In the genomic region with DNA sequence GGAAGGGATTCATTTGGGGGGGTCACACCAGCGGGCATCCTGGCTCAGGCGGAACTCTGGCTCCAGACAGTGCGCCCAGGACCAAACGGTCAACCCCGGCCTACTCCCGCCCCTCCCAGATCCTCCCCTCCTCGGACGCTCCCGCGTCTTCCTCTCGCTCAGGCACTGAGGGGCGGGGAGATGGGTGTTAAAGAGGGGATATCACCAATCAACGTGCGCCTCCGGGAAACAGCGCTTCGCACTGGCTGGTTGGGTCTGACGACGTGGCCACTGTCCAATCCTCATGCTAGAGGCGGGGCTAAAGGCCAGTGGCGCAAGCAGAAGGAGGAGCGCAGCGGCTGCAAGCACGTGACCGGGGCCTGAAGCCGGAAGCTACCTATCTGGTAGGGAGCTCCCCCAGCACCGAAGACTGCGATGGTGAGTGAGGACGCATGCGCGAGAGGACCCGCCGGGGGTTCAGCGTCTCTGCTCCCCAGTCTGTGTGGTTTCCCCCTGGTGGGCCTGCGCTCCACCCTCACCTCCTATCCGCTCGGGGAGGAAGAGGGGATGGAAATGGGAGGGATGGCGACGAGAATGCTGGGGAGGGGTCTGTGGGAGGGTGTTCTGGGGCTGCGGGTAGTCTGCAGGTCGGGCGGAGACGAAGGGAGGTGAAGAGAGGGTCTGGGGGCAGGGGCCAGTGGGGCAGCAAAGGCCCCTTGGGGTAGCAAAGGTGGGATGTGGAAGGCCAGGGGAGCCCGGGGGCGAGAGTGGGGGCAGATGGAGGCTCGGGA, we compare ENCODE assay signal across 1 cellular context.
TF ChIP-seq lines count a peak whose summit lies in the region.

A gene (plus strand): TSS at position 360 of the 770 bp plus-strand sequence. CDS start 55 bp downstream, at position 415.

TF ChIP-seq in K562, 482 proteins besides CTCF, POLR2A, EP300 and RAD21 (continued from another document and continues in another):
- TF ChIP-seq, protein P1, sequence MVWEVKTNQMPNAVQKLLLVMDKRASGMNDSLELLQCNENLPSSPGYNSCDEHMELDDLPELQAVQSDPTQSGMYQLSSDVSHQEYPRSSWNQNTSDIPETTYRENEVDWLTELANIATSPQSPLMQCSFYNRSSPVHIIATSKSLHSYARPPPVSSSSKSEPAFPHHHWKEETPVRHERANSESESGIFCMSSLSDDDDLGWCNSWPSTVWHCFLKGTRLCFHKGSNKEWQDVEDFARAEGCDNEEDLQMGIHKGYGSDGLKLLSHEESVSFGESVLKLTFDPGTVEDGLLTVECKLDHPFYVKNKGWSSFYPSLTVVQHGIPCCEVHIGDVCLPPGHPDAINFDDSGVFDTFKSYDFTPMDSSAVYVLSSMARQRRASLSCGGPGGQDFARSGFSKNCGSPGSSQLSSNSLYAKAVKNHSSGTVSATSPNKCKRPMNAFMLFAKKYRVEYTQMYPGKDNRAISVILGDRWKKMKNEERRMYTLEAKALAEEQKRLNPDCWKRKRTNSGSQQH (CRISPR knock-in tag; IDR thresholded peaks at IDR 0.05): peak; percentile 84
- TF ChIP-seq RBM34 (IDR thresholded peaks at IDR 0.05; ENCODE audit: borderline replicate concordance, insufficient read depth, low read length) (no peak), FUS (optimal IDR thresholded peaks at IDR 0.05; ENCODE audit: low read depth, low read length) (no peak), FOXJ3 (CRISPR knock-in tag; IDR thresholded peaks at IDR 0.05) (no peak), BRD4 (IDR thresholded peaks at IDR 0.05) (no peak), ZNF124 (CRISPR knock-in tag; IDR thresholded peaks at IDR 0.05) (no peak), FOSL1 (tag; conservative IDR thresholded peaks at IDR 0.05) (no peak), MECOM (CRISPR knock-in tag; IDR thresholded peaks at IDR 0.05) (no peak), ZNF274 (IDR thresholded peaks at IDR 0.05; ENCODE audit: borderline replicate concordance, low read depth, low read length) (no peak), TRIM24 (IDR thresholded peaks at IDR 0.05) (no peak), TOE1 (IDR thresholded peaks at IDR 0.05; ENCODE audit: borderline replicate concordance) (peak; percentile 99), TOE1 (CRISPR knock-in tag; IDR thresholded peaks at IDR 0.05; ENCODE audit: borderline replicate concordance, low read depth) (no peak), MAFK (IDR thresholded peaks at IDR 0.05; ENCODE audit: low read length) (no peak), TBP (optimal IDR thresholded peaks at IDR 0.05; ENCODE audit: low read depth, low read length) (peak; percentile 73), ZNF431 (CRISPR knock-in tag; IDR thresholded peaks at IDR 0.05) (no peak), MAFF (IDR thresholded peaks at IDR 0.05; ENCODE audit: low read length) (no peak), ZNF57 (CRISPR knock-in tag; IDR thresholded peaks at IDR 0.05) (no peak), RBM15 (IDR thresholded peaks at IDR 0.05; ENCODE audit: insufficient read depth, low read length) (no peak), U2AF1 (optimal IDR thresholded peaks at IDR 0.05; ENCODE audit: low read depth, low read length) (no peak), U2AF2 (optimal IDR thresholded peaks at IDR 0.05; ENCODE audit: low read depth, low read length) (no peak)
- TF ChIP-seq, protein P2, sequence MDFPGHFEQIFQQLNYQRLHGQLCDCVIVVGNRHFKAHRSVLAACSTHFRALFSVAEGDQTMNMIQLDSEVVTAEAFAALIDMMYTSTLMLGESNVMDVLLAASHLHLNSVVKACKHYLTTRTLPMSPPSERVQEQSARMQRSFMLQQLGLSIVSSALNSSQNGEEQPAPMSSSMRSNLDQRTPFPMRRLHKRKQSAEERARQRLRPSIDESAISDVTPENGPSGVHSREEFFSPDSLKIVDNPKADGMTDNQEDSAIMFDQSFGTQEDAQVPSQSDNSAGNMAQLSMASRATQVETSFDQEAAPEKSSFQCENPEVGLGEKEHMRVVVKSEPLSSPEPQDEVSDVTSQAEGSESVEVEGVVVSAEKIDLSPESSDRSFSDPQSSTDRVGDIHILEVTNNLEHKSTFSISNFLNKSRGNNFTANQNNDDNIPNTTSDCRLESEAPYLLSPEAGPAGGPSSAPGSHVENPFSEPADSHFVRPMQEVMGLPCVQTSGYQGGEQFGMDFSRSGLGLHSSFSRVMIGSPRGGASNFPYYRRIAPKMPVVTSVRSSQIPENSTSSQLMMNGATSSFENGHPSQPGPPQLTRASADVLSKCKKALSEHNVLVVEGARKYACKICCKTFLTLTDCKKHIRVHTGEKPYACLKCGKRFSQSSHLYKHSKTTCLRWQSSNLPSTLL (IDR thresholded peaks at IDR 0.05): no peak; the same call in 1 of the 2 replicates
- TF ChIP-seq, protein P3, sequence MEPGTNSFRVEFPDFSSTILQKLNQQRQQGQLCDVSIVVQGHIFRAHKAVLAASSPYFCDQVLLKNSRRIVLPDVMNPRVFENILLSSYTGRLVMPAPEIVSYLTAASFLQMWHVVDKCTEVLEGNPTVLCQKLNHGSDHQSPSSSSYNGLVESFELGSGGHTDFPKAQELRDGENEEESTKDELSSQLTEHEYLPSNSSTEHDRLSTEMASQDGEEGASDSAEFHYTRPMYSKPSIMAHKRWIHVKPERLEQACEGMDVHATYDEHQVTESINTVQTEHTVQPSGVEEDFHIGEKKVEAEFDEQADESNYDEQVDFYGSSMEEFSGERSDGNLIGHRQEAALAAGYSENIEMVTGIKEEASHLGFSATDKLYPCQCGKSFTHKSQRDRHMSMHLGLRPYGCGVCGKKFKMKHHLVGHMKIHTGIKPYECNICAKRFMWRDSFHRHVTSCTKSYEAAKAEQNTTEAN (CRISPR knock-in tag; IDR thresholded peaks at IDR 0.05): no peak
- TF ChIP-seq, protein P4, sequence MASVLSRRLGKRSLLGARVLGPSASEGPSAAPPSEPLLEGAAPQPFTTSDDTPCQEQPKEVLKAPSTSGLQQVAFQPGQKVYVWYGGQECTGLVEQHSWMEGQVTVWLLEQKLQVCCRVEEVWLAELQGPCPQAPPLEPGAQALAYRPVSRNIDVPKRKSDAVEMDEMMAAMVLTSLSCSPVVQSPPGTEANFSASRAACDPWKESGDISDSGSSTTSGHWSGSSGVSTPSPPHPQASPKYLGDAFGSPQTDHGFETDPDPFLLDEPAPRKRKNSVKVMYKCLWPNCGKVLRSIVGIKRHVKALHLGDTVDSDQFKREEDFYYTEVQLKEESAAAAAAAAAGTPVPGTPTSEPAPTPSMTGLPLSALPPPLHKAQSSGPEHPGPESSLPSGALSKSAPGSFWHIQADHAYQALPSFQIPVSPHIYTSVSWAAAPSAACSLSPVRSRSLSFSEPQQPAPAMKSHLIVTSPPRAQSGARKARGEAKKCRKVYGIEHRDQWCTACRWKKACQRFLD (CRISPR knock-in tag; IDR thresholded peaks at IDR 0.05): 0 out of 2 replicates have a peak, but pooled peaks have one; percentile 50
- TF ChIP-seq, protein P5, sequence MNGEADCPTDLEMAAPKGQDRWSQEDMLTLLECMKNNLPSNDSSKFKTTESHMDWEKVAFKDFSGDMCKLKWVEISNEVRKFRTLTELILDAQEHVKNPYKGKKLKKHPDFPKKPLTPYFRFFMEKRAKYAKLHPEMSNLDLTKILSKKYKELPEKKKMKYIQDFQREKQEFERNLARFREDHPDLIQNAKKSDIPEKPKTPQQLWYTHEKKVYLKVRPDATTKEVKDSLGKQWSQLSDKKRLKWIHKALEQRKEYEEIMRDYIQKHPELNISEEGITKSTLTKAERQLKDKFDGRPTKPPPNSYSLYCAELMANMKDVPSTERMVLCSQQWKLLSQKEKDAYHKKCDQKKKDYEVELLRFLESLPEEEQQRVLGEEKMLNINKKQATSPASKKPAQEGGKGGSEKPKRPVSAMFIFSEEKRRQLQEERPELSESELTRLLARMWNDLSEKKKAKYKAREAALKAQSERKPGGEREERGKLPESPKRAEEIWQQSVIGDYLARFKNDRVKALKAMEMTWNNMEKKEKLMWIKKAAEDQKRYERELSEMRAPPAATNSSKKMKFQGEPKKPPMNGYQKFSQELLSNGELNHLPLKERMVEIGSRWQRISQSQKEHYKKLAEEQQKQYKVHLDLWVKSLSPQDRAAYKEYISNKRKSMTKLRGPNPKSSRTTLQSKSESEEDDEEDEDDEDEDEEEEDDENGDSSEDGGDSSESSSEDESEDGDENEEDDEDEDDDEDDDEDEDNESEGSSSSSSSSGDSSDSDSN (IDR thresholded peaks at IDR 0.05; ENCODE audit: borderline replicate concordance in 1 of 2, low read depth in 2 of 2, low read length in 2 of 2): no peak
- TF ChIP-seq, protein P6, sequence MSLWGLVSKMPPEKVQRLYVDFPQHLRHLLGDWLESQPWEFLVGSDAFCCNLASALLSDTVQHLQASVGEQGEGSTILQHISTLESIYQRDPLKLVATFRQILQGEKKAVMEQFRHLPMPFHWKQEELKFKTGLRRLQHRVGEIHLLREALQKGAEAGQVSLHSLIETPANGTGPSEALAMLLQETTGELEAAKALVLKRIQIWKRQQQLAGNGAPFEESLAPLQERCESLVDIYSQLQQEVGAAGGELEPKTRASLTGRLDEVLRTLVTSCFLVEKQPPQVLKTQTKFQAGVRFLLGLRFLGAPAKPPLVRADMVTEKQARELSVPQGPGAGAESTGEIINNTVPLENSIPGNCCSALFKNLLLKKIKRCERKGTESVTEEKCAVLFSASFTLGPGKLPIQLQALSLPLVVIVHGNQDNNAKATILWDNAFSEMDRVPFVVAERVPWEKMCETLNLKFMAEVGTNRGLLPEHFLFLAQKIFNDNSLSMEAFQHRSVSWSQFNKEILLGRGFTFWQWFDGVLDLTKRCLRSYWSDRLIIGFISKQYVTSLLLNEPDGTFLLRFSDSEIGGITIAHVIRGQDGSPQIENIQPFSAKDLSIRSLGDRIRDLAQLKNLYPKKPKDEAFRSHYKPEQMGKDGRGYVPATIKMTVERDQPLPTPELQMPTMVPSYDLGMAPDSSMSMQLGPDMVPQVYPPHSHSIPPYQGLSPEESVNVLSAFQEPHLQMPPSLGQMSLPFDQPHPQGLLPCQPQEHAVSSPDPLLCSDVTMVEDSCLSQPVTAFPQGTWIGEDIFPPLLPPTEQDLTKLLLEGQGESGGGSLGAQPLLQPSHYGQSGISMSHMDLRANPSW (CRISPR knock-in tag; IDR thresholded peaks at IDR 0.05): no peak
- TF ChIP-seq, protein P7, sequence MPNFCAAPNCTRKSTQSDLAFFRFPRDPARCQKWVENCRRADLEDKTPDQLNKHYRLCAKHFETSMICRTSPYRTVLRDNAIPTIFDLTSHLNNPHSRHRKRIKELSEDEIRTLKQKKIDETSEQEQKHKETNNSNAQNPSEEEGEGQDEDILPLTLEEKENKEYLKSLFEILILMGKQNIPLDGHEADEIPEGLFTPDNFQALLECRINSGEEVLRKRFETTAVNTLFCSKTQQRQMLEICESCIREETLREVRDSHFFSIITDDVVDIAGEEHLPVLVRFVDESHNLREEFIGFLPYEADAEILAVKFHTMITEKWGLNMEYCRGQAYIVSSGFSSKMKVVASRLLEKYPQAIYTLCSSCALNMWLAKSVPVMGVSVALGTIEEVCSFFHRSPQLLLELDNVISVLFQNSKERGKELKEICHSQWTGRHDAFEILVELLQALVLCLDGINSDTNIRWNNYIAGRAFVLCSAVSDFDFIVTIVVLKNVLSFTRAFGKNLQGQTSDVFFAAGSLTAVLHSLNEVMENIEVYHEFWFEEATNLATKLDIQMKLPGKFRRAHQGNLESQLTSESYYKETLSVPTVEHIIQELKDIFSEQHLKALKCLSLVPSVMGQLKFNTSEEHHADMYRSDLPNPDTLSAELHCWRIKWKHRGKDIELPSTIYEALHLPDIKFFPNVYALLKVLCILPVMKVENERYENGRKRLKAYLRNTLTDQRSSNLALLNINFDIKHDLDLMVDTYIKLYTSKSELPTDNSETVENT (CRISPR knock-in tag; IDR thresholded peaks at IDR 0.05): no peak
- TF ChIP-seq, protein P8, sequence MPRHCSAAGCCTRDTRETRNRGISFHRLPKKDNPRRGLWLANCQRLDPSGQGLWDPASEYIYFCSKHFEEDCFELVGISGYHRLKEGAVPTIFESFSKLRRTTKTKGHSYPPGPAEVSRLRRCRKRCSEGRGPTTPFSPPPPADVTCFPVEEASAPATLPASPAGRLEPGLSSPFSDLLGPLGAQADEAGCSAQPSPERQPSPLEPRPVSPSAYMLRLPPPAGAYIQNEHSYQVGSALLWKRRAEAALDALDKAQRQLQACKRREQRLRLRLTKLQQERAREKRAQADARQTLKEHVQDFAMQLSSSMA (CRISPR knock-in tag; IDR thresholded peaks at IDR 0.05): no peak
- TF ChIP-seq, protein P9, sequence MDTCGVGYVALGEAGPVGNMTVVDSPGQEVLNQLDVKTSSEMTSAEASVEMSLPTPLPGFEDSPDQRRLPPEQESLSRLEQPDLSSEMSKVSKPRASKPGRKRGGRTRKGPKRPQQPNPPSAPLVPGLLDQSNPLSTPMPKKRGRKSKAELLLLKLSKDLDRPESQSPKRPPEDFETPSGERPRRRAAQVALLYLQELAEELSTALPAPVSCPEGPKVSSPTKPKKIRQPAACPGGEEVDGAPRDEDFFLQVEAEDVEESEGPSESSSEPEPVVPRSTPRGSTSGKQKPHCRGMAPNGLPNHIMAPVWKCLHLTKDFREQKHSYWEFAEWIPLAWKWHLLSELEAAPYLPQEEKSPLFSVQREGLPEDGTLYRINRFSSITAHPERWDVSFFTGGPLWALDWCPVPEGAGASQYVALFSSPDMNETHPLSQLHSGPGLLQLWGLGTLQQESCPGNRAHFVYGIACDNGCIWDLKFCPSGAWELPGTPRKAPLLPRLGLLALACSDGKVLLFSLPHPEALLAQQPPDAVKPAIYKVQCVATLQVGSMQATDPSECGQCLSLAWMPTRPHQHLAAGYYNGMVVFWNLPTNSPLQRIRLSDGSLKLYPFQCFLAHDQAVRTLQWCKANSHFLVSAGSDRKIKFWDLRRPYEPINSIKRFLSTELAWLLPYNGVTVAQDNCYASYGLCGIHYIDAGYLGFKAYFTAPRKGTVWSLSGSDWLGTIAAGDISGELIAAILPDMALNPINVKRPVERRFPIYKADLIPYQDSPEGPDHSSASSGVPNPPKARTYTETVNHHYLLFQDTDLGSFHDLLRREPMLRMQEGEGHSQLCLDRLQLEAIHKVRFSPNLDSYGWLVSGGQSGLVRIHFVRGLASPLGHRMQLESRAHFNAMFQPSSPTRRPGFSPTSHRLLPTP (IDR thresholded peaks at IDR 0.05; ENCODE audit: borderline replicate concordance, extremely low read depth, insufficient read length): no peak
- TF ChIP-seq, protein P10, sequence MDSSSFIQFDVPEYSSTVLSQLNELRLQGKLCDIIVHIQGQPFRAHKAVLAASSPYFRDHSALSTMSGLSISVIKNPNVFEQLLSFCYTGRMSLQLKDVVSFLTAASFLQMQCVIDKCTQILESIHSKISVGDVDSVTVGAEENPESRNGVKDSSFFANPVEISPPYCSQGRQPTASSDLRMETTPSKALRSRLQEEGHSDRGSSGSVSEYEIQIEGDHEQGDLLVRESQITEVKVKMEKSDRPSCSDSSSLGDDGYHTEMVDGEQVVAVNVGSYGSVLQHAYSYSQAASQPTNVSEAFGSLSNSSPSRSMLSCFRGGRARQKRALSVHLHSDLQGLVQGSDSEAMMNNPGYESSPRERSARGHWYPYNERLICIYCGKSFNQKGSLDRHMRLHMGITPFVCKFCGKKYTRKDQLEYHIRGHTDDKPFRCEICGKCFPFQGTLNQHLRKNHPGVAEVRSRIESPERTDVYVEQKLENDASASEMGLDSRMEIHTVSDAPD (CRISPR knock-in tag; IDR thresholded peaks at IDR 0.05): no peak
- TF ChIP-seq, protein P11, sequence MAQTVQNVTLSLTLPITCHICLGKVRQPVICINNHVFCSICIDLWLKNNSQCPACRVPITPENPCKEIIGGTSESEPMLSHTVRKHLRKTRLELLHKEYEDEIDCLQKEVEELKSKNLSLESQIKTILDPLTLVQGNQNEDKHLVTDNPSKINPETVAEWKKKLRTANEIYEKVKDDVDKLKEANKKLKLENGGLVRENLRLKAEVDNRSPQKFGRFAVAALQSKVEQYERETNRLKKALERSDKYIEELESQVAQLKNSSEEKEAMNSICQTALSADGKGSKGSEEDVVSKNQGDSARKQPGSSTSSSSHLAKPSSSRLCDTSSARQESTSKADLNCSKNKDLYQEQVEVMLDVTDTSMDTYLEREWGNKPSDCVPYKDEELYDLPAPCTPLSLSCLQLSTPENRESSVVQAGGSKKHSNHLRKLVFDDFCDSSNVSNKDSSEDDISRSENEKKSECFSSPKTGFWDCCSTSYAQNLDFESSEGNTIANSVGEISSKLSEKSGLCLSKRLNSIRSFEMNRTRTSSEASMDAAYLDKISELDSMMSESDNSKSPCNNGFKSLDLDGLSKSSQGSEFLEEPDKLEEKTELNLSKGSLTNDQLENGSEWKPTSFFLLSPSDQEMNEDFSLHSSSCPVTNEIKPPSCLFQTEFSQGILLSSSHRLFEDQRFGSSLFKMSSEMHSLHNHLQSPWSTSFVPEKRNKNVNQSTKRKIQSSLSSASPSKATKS (CRISPR knock-in tag; IDR thresholded peaks at IDR 0.05): no peak
